In the genomic region with DNA sequence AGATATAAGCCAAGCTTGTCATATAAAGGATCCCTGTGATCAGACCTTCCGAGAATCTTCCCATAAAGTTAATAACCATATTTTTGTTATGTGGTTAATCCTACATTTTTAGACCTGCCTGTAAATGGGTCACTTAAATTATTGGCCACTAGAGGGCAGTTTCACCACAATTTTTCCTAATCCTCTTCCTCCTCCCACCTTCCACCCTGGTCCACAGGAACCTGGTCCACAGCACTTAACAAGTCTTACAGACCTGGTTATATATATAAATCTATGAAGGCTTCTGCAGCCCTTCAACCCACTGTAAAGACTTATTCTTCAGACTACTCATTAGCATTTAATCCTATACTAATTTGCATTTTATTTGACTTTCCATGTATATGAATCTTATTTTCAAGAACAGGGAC, we compare ENCODE assay signal across 8 cellular contexts. TPM values are rescaled to one million over a fixed set of nuclear protein-coding genes. Genes with fewer than 3 reads are reported as not detected.
DNase-seq lines count a peak whose midpoint lies in the region; ATAC-seq and TF ChIP-seq lines count a peak whose summit lies in the region.

No MANE protein-coding gene starts in this region.

- no peaks in the 10 kb centered on the region for H3K9me3 ChIP-seq in CD4-positive, CD25-positive, alpha-beta regulatory T cell (ENCODE audit: control insufficient read depth in 2 of 2, low read length in 2 of 2)
- no peaks in the 10 kb centered on the region for H3K9me3 ChIP-seq in WERI-Rb-1 (ENCODE audit: severe bottlenecking)
- no peaks in the 10 kb centered on the region for H3K9me3 ChIP-seq in right atrium auricular region
- no peaks in the 10 kb centered on the region for H3K9me3 ChIP-seq in stomach

- no peak overlapping the region for H3K4me3 ChIP-seq in CD4-positive, CD25-positive, alpha-beta regulatory T cell (ENCODE audit: low read depth, low read length)
- H3K4me3 ChIP-seq in WERI-Rb-1 (ENCODE audit: low read depth, low read length) (no peak overlapping the region), right atrium auricular region (no peak overlapping the region), stomach (no peak overlapping the region)

- H3K27ac ChIP-seq in CD4-positive, CD25-positive, alpha-beta regulatory T cell (ENCODE audit: insufficient read depth, low read length, poor library complexity, severe bottlenecking): no peak overlapping the region
- H3K27ac ChIP-seq in WERI-Rb-1 (no peak overlapping the region), right atrium auricular region (no peak overlapping the region), stomach (no peak overlapping the region)

- no peaks in the 10 kb centered on the region for H3K27me3 Mint-ChIP-seq in CD4-positive, CD25-positive, alpha-beta regulatory T cell

- H3K4me3 Mint-ChIP-seq in CD4-positive, CD25-positive, alpha-beta regulatory T cell: no peak overlapping the region

- H3K36me3 ChIP-seq in CD4-positive, CD25-positive, alpha-beta regulatory T cell (ENCODE audit: control insufficient read depth, insufficient read depth, low read length): peaks cover 2% of the 10 kb centered on the region
- H3K36me3 ChIP-seq in WERI-Rb-1 (peaks cover 13% of the 10 kb centered on the region), right atrium auricular region (peaks cover 9% of the 10 kb centered on the region), stomach (peaks cover 0 to 29% (median 20%) of the 10 kb centered on the region in 4 donors)

- no peaks in the 10 kb centered on the region for H3K4me1 ChIP-seq in CD4-positive, CD25-positive, alpha-beta regulatory T cell (ENCODE audit: control insufficient read depth, insufficient read depth, low read length, poor library complexity, severe bottlenecking)
- H3K4me1 ChIP-seq in right atrium auricular region: no peaks in the 10 kb centered on the region
- H3K4me1 ChIP-seq in stomach: no peaks in the 10 kb centered on the region

- DNase-seq in CD4-positive, CD25-positive, alpha-beta regulatory T cell: peak in 2 of 3 donors; percentile 19 to 53
- DNase-seq in NCI-H2029 (lab: John Stamatoyannopoulos, UW) (peak; percentile 71), WERI-Rb-1 (peak; percentile 58), right atrium auricular region (ENCODE audit: low spot score) (no peak), stomach (no peak)

- intact Hi-C loops in stomach (cut with DNase I; ENCODE audit: low total_unique reads): no loop called here

- no peak for ATAC-seq in CD4-positive, CD25-positive, alpha-beta regulatory T cell (ENCODE audit: low read depth in 2 of 2)
- ATAC-seq in GM18867 (IDR thresholded peaks at IDR 0.05; ENCODE audit: unreplicated experiment) (peak; percentile 50), GM18873 (IDR thresholded peaks at IDR 0.05; ENCODE audit: low FRiP score, unreplicated experiment) (no peak), GM18505 (IDR thresholded peaks at IDR 0.05; ENCODE audit: unreplicated experiment) (no peak)

- no peak overlapping the region for H3K27ac Mint-ChIP-seq in CD4-positive, CD25-positive, alpha-beta regulatory T cell

- H3K27me3 ChIP-seq in CD4-positive, CD25-positive, alpha-beta regulatory T cell (ENCODE audit: control insufficient read depth, insufficient read depth, low read length): no peaks in the 10 kb centered on the region
- H3K27me3 ChIP-seq in WERI-Rb-1 (ENCODE audit: insufficient read depth, low read depth, severe bottlenecking) (no peaks in the 10 kb centered on the region), right atrium auricular region (no peaks in the 10 kb centered on the region), stomach (no peaks in the 10 kb centered on the region)

- TF ChIP-seq EP300 in stomach (IDR thresholded peaks at IDR 0.05): no peak

- no peak for TF ChIP-seq POLR2A in stomach (IDR thresholded peaks at IDR 0.05)
- TF ChIP-seq POLR2A in GM18505 (IDR thresholded peaks at IDR 0.05; ENCODE audit: borderline replicate concordance, extremely low read depth, insufficient read depth, insufficient read length): no peak

- no peaks in the 10 kb centered on the region for H3K9me3 Mint-ChIP-seq in CD4-positive, CD25-positive, alpha-beta regulatory T cell

- peaks cover 6% of the 10 kb centered on the region for H3K36me3 Mint-ChIP-seq in CD4-positive, CD25-positive, alpha-beta regulatory T cell

- TF ChIP-seq CTCF in WERI-Rb-1 (IDR thresholded peaks at IDR 0.05; ENCODE audit: low read depth, low read length) (peak; percentile 59), right atrium auricular region (IDR thresholded peaks at IDR 0.05) (peak; percentile 47 to 82), stomach (IDR thresholded peaks at IDR 0.05) (peak in 5 of 7 experiments; percentile 21 to 68 (median 55))

- WGBS in stomach, 5 donors: 70 to 88% (median 80%) methylated on average over 1 of the region's 1 CpG

- no peaks in the 10 kb centered on the region for H3K4me1 Mint-ChIP-seq in CD4-positive, CD25-positive, alpha-beta regulatory T cell

RNA-seq across cellular contexts. Expression of a gene that starts 28.3 kb away (rescaled TPM):
- 9.7 TPM for total RNA-seq in CD4-positive, CD25-positive, alpha-beta regulatory T cell
- polyA plus RNA-seq in CD4-positive, CD25-positive, alpha-beta regulatory T cell: 10 to 100 TPM; 15.8 to 17.5 (median 16.4) TPM
- 10 to 100 TPM; 25.5 to 44.1 TPM for total RNA-seq in right atrium auricular region
- 10 to 100 TPM; 17.0 to 45.2 (median 36.8) TPM for total RNA-seq in stomach
- polyA plus RNA-seq in stomach: 10 to 100 TPM in 2 of 3 donors, 1 to 10 TPM in 1; 8.4 to 19.7 (median 12.0) TPM

RNA-seq across cellular contexts. Expression of a gene that starts 58.3 kb away (rescaled TPM):
- 1.7 TPM for total RNA-seq in CD4-positive, CD25-positive, alpha-beta regulatory T cell
- polyA plus RNA-seq in CD4-positive, CD25-positive, alpha-beta regulatory T cell: 1 to 10 TPM in 1 of 4 donors, under 1 TPM in 3; 0.36 to 1.3 (median 0.70) TPM
- total RNA-seq in right atrium auricular region (under 1 TPM; 0.33 to 0.71 TPM), stomach (1 to 10 TPM in 2 of 5 donors, under 1 TPM in 1, not detected in 2; 0.43 to 2.8 (median 1.3) TPM)
- under 1 TPM; 0.18 to 0.44 (median 0.31) TPM for polyA plus RNA-seq in stomach

Comparison
In these comparisons a context has a peak if more than half of its experiments do, and no peak if none do; other contexts are left out.
1. DNase-seq: peak in CD4-positive, CD25-positive, alpha-beta regulatory T cell (2 of 3), NCI-H2029 (single experiment) and WERI-Rb-1 (single experiment); none in right atrium auricular region (single experiment) and stomach (single experiment).
2. Peak in every context shown above with its lines, with median percentiles within 50 percentile points of each other: CTCF ChIP-seq.